Comparison of ENCODE assay signal across 8 cellular contexts in the genomic region with DNA sequence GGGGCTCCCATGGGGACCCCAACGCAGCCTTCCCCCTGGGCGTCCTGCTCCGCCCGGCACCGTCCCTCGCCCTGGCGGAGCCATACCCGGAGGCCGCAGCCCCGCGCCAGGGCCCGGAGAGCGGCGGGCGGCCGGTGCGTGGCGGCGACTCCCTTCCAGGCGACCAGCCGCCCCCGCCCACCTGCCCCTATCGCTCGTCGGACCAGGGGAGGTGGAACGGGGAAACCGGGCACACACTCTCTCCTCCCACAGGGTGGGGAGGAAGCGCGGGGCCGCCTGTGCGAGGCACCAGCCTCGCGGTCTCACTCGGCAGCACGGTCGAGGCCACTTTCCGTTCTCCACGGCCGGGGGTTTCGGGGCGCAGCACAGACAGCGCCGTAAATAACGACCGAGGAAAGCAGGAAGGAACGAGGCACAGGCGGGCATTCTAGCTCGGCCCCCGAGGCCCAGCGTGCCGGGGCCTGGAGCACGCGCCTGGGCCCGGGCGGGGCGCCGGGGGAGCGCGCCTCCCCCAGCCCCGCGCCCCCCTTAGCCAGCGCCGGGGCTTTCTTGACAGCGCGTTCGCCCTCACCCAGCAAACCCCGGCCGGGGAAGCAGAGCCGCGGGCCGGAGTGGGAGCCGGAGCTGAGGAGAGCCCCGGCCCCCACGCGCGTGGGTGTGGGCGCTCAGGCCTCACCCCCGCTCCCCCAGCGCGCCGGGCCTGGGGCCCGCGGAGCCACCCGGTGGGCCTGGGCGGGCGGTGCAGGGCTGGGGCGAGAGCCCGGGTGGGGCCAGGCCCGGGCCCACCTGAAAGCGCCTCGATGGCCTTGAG. TPM values are rescaled to one million over a fixed set of nuclear protein-coding genes. Genes with fewer than 3 reads are reported as not detected.
DNase-seq lines count a peak whose midpoint lies in the region; ATAC-seq and TF ChIP-seq lines count a peak whose summit lies in the region.

No MANE protein-coding gene starts in this region.

- no peak overlapping the region for H3K4me3 ChIP-seq in CD4-positive, CD25-positive, alpha-beta regulatory T cell (ENCODE audit: low read depth, low read length)
- H3K4me3 ChIP-seq in SK-N-SH (ENCODE audit: low read depth in 2 of 2, low read length in 1 of 2), result peak overlapping the region; percentile 88 to 89
- H3K4me3 ChIP-seq in mucosa of rectum (ENCODE audit: low read length in 2 of 2), result peak overlapping the region; percentile 37 to 66

- peaks cover 84% of the 10 kb centered on the region for H3K79me2 ChIP-seq in SK-N-SH (ENCODE audit: insufficient read depth)

- peaks cover 74% of the 10 kb centered on the region for H3K27me3 Mint-ChIP-seq in CD4-positive, CD25-positive, alpha-beta regulatory T cell
- peaks cover 82% of the 10 kb centered on the region for H3K27me3 Mint-ChIP-seq in dendritic cell treated with granulocyte-macrophage colony-stimulating factor and Interleukin-4, amounts not matched to agents 40 ng/mL and 50 ng/mL, for 4 days

- peaks cover 52% of the 10 kb centered on the region for H3K4me1 ChIP-seq in CD4-positive, CD25-positive, alpha-beta regulatory T cell (ENCODE audit: control insufficient read depth, insufficient read depth, low read length, poor library complexity, severe bottlenecking)
- H3K4me1 ChIP-seq in SK-N-SH (ENCODE audit: control insufficient read depth in 1 of 2, insufficient read depth in 2 of 2, low read depth in 1 of 2, low read length in 1 of 2) (peaks cover 15 to 38% of the 10 kb centered on the region in 2 experiments), mucosa of rectum (ENCODE audit: control insufficient read depth in 2 of 2, insufficient read depth in 2 of 2, low read length in 2 of 2) (peaks cover 27 to 28% of the 10 kb centered on the region in 2 donors)

- H4K20me1 ChIP-seq in SK-N-SH (ENCODE audit: insufficient read depth), result peaks cover 36% of the 10 kb centered on the region

- peak in 1 of 2 experiments; percentile 3; a peak in 1 of 4 replicates for TF ChIP-seq EP300 in SK-N-SH (IDR thresholded peaks at IDR 0.05; ENCODE audit: borderline replicate concordance in 1 of 2, low read depth in 1 of 2, low read length in 1 of 2)

- H3K9ac ChIP-seq in SK-N-SH (peak overlapping the region; percentile 91), mucosa of rectum (ENCODE audit: low read depth in 1 of 2, low read length in 2 of 2) (no peak overlapping the region)

- peaks cover 18 to 39% (median 32%) of the 10 kb centered on the region in 4 donors for H3K4me1 Mint-ChIP-seq in CD4-positive, CD25-positive, alpha-beta regulatory T cell
- H3K4me1 Mint-ChIP-seq in dendritic cell treated with granulocyte-macrophage colony-stimulating factor and Interleukin-4, amounts not matched to agents 40 ng/mL and 50 ng/mL, for 4 days (ENCODE audit: low read depth), result peaks cover 45% of the 10 kb centered on the region

- peak in 2 of 3 donors; percentile 43 to 44 for DNase-seq in CD4-positive, CD25-positive, alpha-beta regulatory T cell
- DNase-seq in SK-N-SH (peak; percentile 84), NCI-H524 (lab: John Stamatoyannopoulos, UW) (no peak), COLO829 (ENCODE audit: low spot score) (no peak)

- POLR2A ChIA-PET in SK-N-SH (lab: Yijun Ruan, JAX), result interaction anchor here (1.2 kb wide), 1 partner anchor 20 kb away, joined by 6 read pairs; no protein-coding TSS in a partner anchor

- H3K4me2 ChIP-seq in SK-N-SH, result peak overlapping the region; percentile 94

- H3K27me3 ChIP-seq in CD4-positive, CD25-positive, alpha-beta regulatory T cell (ENCODE audit: control insufficient read depth, insufficient read depth, low read length), result peaks cover 66% of the 10 kb centered on the region
- no peaks in the 10 kb centered on the region for H3K27me3 ChIP-seq in SK-N-SH (ENCODE audit: insufficient read depth)
- peaks cover 66 to 81% of the 10 kb centered on the region in 2 donors for H3K27me3 ChIP-seq in mucosa of rectum (ENCODE audit: control insufficient read depth in 2 of 2, insufficient read depth in 2 of 2, low read length in 2 of 2)

- 3% methylated on average over 41 of the region's 91 CpGs for WGBS in SK-N-SH (ENCODE audit: low lambda C conversion rate)

- CTCF ChIA-PET in SK-N-SH (lab: Yijun Ruan, JAX), result interaction anchor here (0.6 to 3.2 kb wide), 10 partner anchors 9 to 372 kb away, joined by 3 to 14 read pairs (median 4); no protein-coding TSS in a partner anchor

- H3K9me2 ChIP-seq in SK-N-SH, result no peaks in the 10 kb centered on the region; the same call in 1 of the 2 replicates

- H3K9me3 Mint-ChIP-seq in CD4-positive, CD25-positive, alpha-beta regulatory T cell, result peaks cover 0 to 10% (median 0%) of the 10 kb centered on the region in 7 donors
- no peaks in the 10 kb centered on the region for H3K9me3 Mint-ChIP-seq in dendritic cell treated with granulocyte-macrophage colony-stimulating factor and Interleukin-4, amounts not matched to agents 40 ng/mL and 50 ng/mL, for 4 days

- intact Hi-C loops in dendritic cell treated with granulocyte-macrophage colony-stimulating factor and Interleukin-4, amounts not matched to agents 40 ng/mL and 50 ng/mL, for 4 days (cut with micrococcal nuclease), result no loop called here

- H3K4me3 Mint-ChIP-seq in CD4-positive, CD25-positive, alpha-beta regulatory T cell, result peak overlapping the region; percentile 10 to 87 (median 84)
- H3K4me3 Mint-ChIP-seq in dendritic cell treated with granulocyte-macrophage colony-stimulating factor and Interleukin-4, amounts not matched to agents 40 ng/mL and 50 ng/mL, for 4 days, result peak overlapping the region; percentile 77

- peaks cover 8 to 9% of the 10 kb centered on the region in 2 experiments for H3K9me3 ChIP-seq in CD4-positive, CD25-positive, alpha-beta regulatory T cell (ENCODE audit: control insufficient read depth in 2 of 2, low read length in 2 of 2)
- H3K9me3 ChIP-seq in SK-N-SH (no peaks in the 10 kb centered on the region), mucosa of rectum (ENCODE audit: control insufficient read depth in 2 of 2, low read length in 2 of 2) (no peaks in the 10 kb centered on the region)

- no peak overlapping the region for H3K27ac ChIP-seq in CD4-positive, CD25-positive, alpha-beta regulatory T cell (ENCODE audit: insufficient read depth, low read length, poor library complexity, severe bottlenecking)
- H3K27ac ChIP-seq in SK-N-SH (ENCODE audit: low read depth in 2 of 2, low read length in 1 of 2), result peak overlapping the region; percentile 93 to 96
- H3K27ac ChIP-seq in mucosa of rectum (ENCODE audit: low read depth in 2 of 2, low read length in 2 of 2), result no peak overlapping the region

- no peaks in the 10 kb centered on the region for H3K36me3 Mint-ChIP-seq in CD4-positive, CD25-positive, alpha-beta regulatory T cell
- no peaks in the 10 kb centered on the region for H3K36me3 Mint-ChIP-seq in dendritic cell treated with granulocyte-macrophage colony-stimulating factor and Interleukin-4, amounts not matched to agents 40 ng/mL and 50 ng/mL, for 4 days (ENCODE audit: low read depth)

- H3F3A ChIP-seq in SK-N-SH (replicated peaks; ENCODE audit: insufficient read depth), result peaks cover 33% of the 10 kb centered on the region

- peak; percentile 20; the same call in 1 of the 2 replicates for TF ChIP-seq CTCF in SK-N-SH (IDR thresholded peaks at IDR 0.05)

- peak; percentile 26 to 49 for ATAC-seq in CD4-positive, CD25-positive, alpha-beta regulatory T cell (ENCODE audit: low read depth in 2 of 2)
- ATAC-seq in GM19463 (IDR thresholded peaks at IDR 0.05; ENCODE audit: unreplicated experiment), result peak; percentile 16
- no peak for ATAC-seq in HG02571 (IDR thresholded peaks at IDR 0.05; ENCODE audit: unreplicated experiment)

- no peak overlapping the region for H3K27ac Mint-ChIP-seq in CD4-positive, CD25-positive, alpha-beta regulatory T cell
- H3K27ac Mint-ChIP-seq in dendritic cell treated with granulocyte-macrophage colony-stimulating factor and Interleukin-4, amounts not matched to agents 40 ng/mL and 50 ng/mL, for 4 days, result no peak overlapping the region

- H2AFZ ChIP-seq in SK-N-SH (ENCODE audit: low read depth), result peak overlapping the region; percentile 58; the same call in 1 of the 2 replicates

- TF ChIP-seq RAD21 in SK-N-SH (IDR thresholded peaks at IDR 0.05; ENCODE audit: low read length), result no peak

- no peaks in the 10 kb centered on the region for H3K36me3 ChIP-seq in CD4-positive, CD25-positive, alpha-beta regulatory T cell (ENCODE audit: control insufficient read depth, insufficient read depth, low read length)
- H3K36me3 ChIP-seq in SK-N-SH (replicated peaks in 1 of 2; ENCODE audit: control insufficient read depth in 1 of 2, insufficient read depth in 2 of 2, low read length in 1 of 2), result peaks cover 6 to 10% of the 10 kb centered on the region in 2 experiments
- H3K36me3 ChIP-seq in mucosa of rectum (ENCODE audit: control insufficient read depth in 2 of 2, insufficient read depth in 2 of 2, low read length in 2 of 2), result no peaks in the 10 kb centered on the region

TF ChIP-seq in SK-N-SH, 30 proteins besides CTCF, POLR2A, EP300 and RAD21 (continues in another document):
- no peak for TF ChIP-seq CHD2 (IDR thresholded peaks at IDR 0.05; ENCODE audit: low read length, partially characterized antibody)
- TF ChIP-seq FOSL2 (IDR thresholded peaks at IDR 0.05; ENCODE audit: borderline replicate concordance, low read depth), result no peak
- no peak for TF ChIP-seq TCF12 (IDR thresholded peaks at IDR 0.05)
- no peak for TF ChIP-seq GABPA (IDR thresholded peaks at IDR 0.05; ENCODE audit: low read depth)
- peak; percentile 73 for TF ChIP-seq MXI1 (IDR thresholded peaks at IDR 0.05; ENCODE audit: low read depth, low read length)
- TF ChIP-seq, protein P1, sequence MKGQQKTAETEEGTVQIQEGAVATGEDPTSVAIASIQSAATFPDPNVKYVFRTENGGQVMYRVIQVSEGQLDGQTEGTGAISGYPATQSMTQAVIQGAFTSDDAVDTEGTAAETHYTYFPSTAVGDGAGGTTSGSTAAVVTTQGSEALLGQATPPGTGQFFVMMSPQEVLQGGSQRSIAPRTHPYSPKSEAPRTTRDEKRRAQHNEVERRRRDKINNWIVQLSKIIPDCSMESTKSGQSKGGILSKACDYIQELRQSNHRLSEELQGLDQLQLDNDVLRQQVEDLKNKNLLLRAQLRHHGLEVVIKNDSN (IDR thresholded peaks at IDR 0.05; ENCODE audit: borderline replicate concordance, low read depth), result no peak
- no peak for TF ChIP-seq RXRA (IDR thresholded peaks at IDR 0.05; ENCODE audit: borderline replicate concordance, low read depth)
- 0 out of 2 replicates have a peak, but pooled peaks have one; percentile 20 for TF ChIP-seq YY1 (IDR thresholded peaks at IDR 0.05; ENCODE audit: low read depth)
- no peak for TF ChIP-seq JUND (IDR thresholded peaks at IDR 0.05)
- TF ChIP-seq POLR2AphosphoS5 (IDR thresholded peaks at IDR 0.05; ENCODE audit: low read depth, low read length), result no peak

RNA-seq across cellular contexts. Expression of a gene that starts 0.9 kb away (rescaled TPM):
- 1.7 TPM for total RNA-seq in CD4-positive, CD25-positive, alpha-beta regulatory T cell
- not detected for polyA plus RNA-seq in CD4-positive, CD25-positive, alpha-beta regulatory T cell
- 34.4 and 46.5 TPM in 2 replicates for polyA plus RNA-seq in SK-N-SH (2012; rRNA removed)
- 36.8 and 46.3 TPM in 2 replicates for polyA plus RNA-seq in SK-N-SH (2012; cell fraction: cytosol; rRNA removed)
- 99.6 and 114 TPM in 2 replicates for polyA plus RNA-seq in SK-N-SH (2012; cell fraction: nucleus; rRNA removed)

Comparison
In these comparisons a context has a peak if more than half of its experiments do, and no peak if none do; other contexts are left out.
1. DNase-seq: peak in CD4-positive, CD25-positive, alpha-beta regulatory T cell (2 of 3) and SK-N-SH (single experiment); none in NCI-H524 (0 of 2) and COLO829 (single experiment).
2. H3K27ac ChIP-seq: peak in SK-N-SH (2 of 2); none in CD4-positive, CD25-positive, alpha-beta regulatory T cell (single experiment) and mucosa of rectum (0 of 2).
3. RNA of a gene that starts 0.9 kb away (polyA plus RNA-seq): 34.4 to 114 TPM in SK-N-SH; not detected in CD4-positive, CD25-positive, alpha-beta regulatory T cell; every median in the first group is over 10 times any median in the second.